8 cellular contexts compared by ENCODE assay signal in the genomic region with DNA sequence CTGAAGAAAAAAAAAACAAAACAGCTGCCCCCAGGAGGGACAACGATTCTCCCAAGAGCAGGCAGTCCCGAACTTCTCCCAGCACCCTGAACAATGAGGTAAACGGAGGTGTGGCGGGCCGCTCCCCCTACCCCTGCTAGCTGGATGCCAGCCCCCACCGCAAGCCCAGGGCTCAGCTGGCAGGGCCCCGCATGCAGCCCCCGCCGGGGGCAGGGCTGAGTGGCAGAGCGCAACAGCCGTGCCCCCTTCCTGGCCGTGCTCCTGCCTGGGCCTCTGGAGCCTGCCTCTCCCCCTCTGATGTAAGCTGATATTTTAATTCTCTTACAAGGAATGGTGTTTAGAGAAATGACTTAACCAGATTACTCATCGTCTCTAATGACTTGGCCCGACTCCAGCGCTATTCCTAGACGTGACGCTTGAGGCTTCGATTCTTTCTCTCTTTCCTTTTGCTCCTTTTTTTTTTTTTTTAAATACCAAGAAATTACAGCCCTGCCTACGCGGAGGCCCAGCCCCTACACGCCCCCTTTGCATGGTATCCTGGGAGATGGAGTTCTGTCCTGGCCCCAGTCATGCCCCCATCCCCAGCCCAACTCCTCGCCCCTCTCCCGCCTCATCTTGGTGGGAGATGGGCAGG. TPM values are rescaled to one million over a fixed set of nuclear protein-coding genes. Genes with fewer than 3 reads are reported as not detected.
A peak's percentile ranks its signal among the peaks of the same experiment; 100 is the strongest.
DNase-seq lines count a peak whose midpoint lies in the region; ATAC-seq and TF ChIP-seq lines count a peak whose summit lies in the region.

No MANE protein-coding gene starts in this region.

- ATAC-seq in GM21786 (IDR thresholded peaks at IDR 0.05; ENCODE audit: unreplicated experiment) (peak; percentile 29), left ventricle myocardium superior (peak; percentile 55), psoas muscle (peak; percentile 70 to 74 (median 72)), upper lobe of right lung (peak; percentile 62)

- H3K4me1 ChIP-seq in psoas muscle (peaks cover 73% of the 10 kb centered on the region), upper lobe of right lung (peaks cover 72% of the 10 kb centered on the region)

- H3K4me1 Mint-ChIP-seq in CD14-positive monocyte = peaks cover 72% of the 10 kb centered on the region

- TF ChIP-seq CTCF in CD14-positive monocyte (IDR thresholded peaks at IDR 0.05) = no peak
- TF ChIP-seq CTCF in psoas muscle (IDR thresholded peaks at IDR 0.05) = no peak
- TF ChIP-seq CTCF in upper lobe of right lung (IDR thresholded peaks at IDR 0.05) = no peak

- H3K36me3 Mint-ChIP-seq in CD14-positive monocyte = peaks cover 0 to 5% of the 10 kb centered on the region in 2 donors

- peaks cover 0 to 4% (median 0%) of the 10 kb centered on the region in 7 donors for H3K9me3 Mint-ChIP-seq in CD14-positive monocyte

- peak overlapping the region; percentile 58 to 81 for H3K4me3 Mint-ChIP-seq in CD14-positive monocyte

- H3K4me3 ChIP-seq in psoas muscle (peak overlapping the region; percentile 48), upper lobe of right lung (peak overlapping the region; percentile 36)

- DNase-seq in CD14-positive monocyte (ENCODE audit: low spot score) (peak; percentile 95), NCI-H146 treated with DMSO at 0.1 percent for 48 hours (lab: John Stamatoyannopoulos, UW; ENCODE audit: unreplicated experiment) (peak; percentile 84), T-helper 22 cell (ENCODE audit: low read depth) (peak; percentile 83), anterior cingulate cortex (lab: John Stamatoyannopoulos, UW) (peak in 48 of 58 donors; percentile 15 to 91 (median 60)), left ventricle myocardium superior (peak; percentile 89), psoas muscle (peak; percentile 93 to 95), upper lobe of right lung (peak; percentile 89)

- no peaks in the 10 kb centered on the region for H3K9me3 ChIP-seq in psoas muscle
- no peaks in the 10 kb centered on the region for H3K9me3 ChIP-seq in upper lobe of right lung

- 7 to 13% (median 8%) methylated on average over 22 to 23 of the region's 23 CpGs for WGBS in psoas muscle, 3 donors

- H3K27ac ChIP-seq in psoas muscle (peak overlapping the region; percentile 98), upper lobe of right lung (peak overlapping the region; percentile 80)

- intact Hi-C loops in CD14-positive monocyte (cut with micrococcal nuclease) (loop anchor here (10.0 kb wide), 1 partner anchor 387 kb away; the partner anchor contains the start of gene DUSP2 (in 2 of the 2)), left ventricle myocardium superior (cut with micrococcal nuclease) (no loop called here), psoas muscle (cut with DNase I) (no loop called here), upper lobe of right lung (cut with DNase I) (no loop called here)

- peak overlapping the region; percentile 88 to 95 (median 93) for H3K27ac Mint-ChIP-seq in CD14-positive monocyte

- peaks cover 8 to 24% (median 17%) of the 10 kb centered on the region in 3 donors for H3K27me3 Mint-ChIP-seq in CD14-positive monocyte (ENCODE audit: low read depth in 3 of 3)

- H3K27me3 ChIP-seq in psoas muscle (ENCODE audit: insufficient read depth in 3 of 3, low read length in 2 of 3) (no peaks in the 10 kb centered on the region), upper lobe of right lung (no peaks in the 10 kb centered on the region)

- H3K36me3 ChIP-seq in psoas muscle (ENCODE audit: insufficient read depth in 1 of 2, low read depth in 1 of 2) (no peaks in the 10 kb centered on the region), upper lobe of right lung (no peaks in the 10 kb centered on the region)

RNA-seq across cellular contexts. Expression of gene ARID5A, which starts 4.6 kb away (rescaled TPM):
- polyA plus RNA-seq in CD14-positive monocyte = 10 to 100 TPM; 27.8 to 37.7 TPM
- 6.9 TPM for total RNA-seq in left ventricle myocardium superior
- total RNA-seq in psoas muscle = 10 to 100 TPM; 25.7 to 73.6 (median 37.8) TPM
- polyA plus RNA-seq in psoas muscle = 10 to 100 TPM; 12.9 to 29.9 (median 18.2) TPM
- 32.8 TPM for total RNA-seq in upper lobe of right lung

RNA-seq across cellular contexts. Expression of gene NEURL3, which starts 26.8 kb away (rescaled TPM):
- not detected for polyA plus RNA-seq in CD14-positive monocyte
- not detected for total RNA-seq in left ventricle myocardium superior
- total RNA-seq in psoas muscle = under 1 TPM in 1 of 4 donors, not detected in 3; 0.59 TPM
- under 1 TPM in 2 of 3 donors, not detected in 1; 0.09 TPM for polyA plus RNA-seq in psoas muscle
- total RNA-seq in upper lobe of right lung = 0.29 TPM

Comparison
In these comparisons a context has a peak if more than half of its experiments do, and no peak if none do; other contexts are left out.
1. Peak in every context shown above with its lines: DNase-seq, ATAC-seq, H3K4me3 ChIP-seq and H3K27ac ChIP-seq.
2. intact Hi-C loops: an anchor here in CD14-positive monocyte (10.0 kb wide); none called in left ventricle myocardium superior, psoas muscle and upper lobe of right lung.